Comparison of ENCODE assay signal across 22 cellular contexts in genomic region chrX:154793084-154793483, GRCh38. TPM values are rescaled to one million over a fixed set of nuclear protein-coding genes. Genes with fewer than 3 reads are reported as not detected.
DNase-seq lines count a peak whose midpoint lies in the region; ATAC-seq, FAIRE-seq and TF ChIP-seq lines count a peak whose summit lies in the region.
"Had no signal": no experiment of that assay in that cellular context is flagged by ENCODE, and none has a peak within 500 bp of the region (broad histone marks: within the 10 kb centered on the region; RNA-seq: fewer than 3 reads in every experiment).

No MANE protein-coding gene starts in this region.

- TF ChIP-seq CTCF in kidney (IDR thresholded peaks at IDR 0.05; ENCODE audit: borderline replicate concordance, extremely low read depth, insufficient read depth) = no peak

- H3K4me1 ChIP-seq in kidney (ENCODE audit: control insufficient read depth in 1 of 2, insufficient read depth in 1 of 2, low read depth in 1 of 2, low read length in 2 of 2) = peaks cover 2 to 3% of the 10 kb centered on the region in 2 donors
- H3K4me1 ChIP-seq: BE2C had no signal

- no peak overlapping the region for H3K27ac ChIP-seq in kidney (ENCODE audit: low read depth in 2 of 2, low read length in 2 of 2)
- H3K27ac ChIP-seq: PC-9, RWPE1 had no signal

- H3K27ac Mint-ChIP-seq in stimulated activated naive B cell treated with anti-CD40 and anti-IgM and Interleukin-4, amounts not matched to agents 10 μg/mL and 1 μg/mL and 100 μg/mL, for 72 hours = no peak overlapping the region
- H3K27ac Mint-ChIP-seq: T-cell had no signal

- H3K4me3 ChIP-seq in kidney (ENCODE audit: low read length in 2 of 2) = no peak overlapping the region
- H3K4me3 ChIP-seq: PC-9 had no signal

- no peak for ATAC-seq in stimulated activated naive B cell treated with anti-CD40 and anti-IgM and Interleukin-4, amounts not matched to agents 10 μg/mL and 1 μg/mL and 100 μg/mL, for 72 hours (replicated peaks)
- ATAC-seq in GM19463 (IDR thresholded peaks at IDR 0.05; ENCODE audit: unreplicated experiment) = no peak
- ATAC-seq: SK-N-SH treated with all-trans-retinoic acid at 6 μM for 48 hours, T-cell had no signal

- H3K4me1 Mint-ChIP-seq in stimulated activated naive B cell treated with anti-CD40 and anti-IgM and Interleukin-4, amounts not matched to agents 10 μg/mL and 1 μg/mL and 100 μg/mL, for 72 hours = peaks cover 3 to 13% of the 10 kb centered on the region in 2 donors

- no peaks in the 10 kb centered on the region for H3K9me3 ChIP-seq in kidney (ENCODE audit: control insufficient read depth in 1 of 2, low read length in 2 of 2)
- H3K9me3 ChIP-seq: BE2C had no signal

- intact Hi-C loops in kidney (cut with DNase I) (no loop called here), posterior cingulate gyrus (cut with DNase I) (no loop called here)

- no peaks in the 10 kb centered on the region for H3K36me3 ChIP-seq in kidney (ENCODE audit: control insufficient read depth in 1 of 2, insufficient read depth in 2 of 2, low read length in 2 of 2)
- H3K36me3 ChIP-seq: BE2C had no signal

- H3K36me3 Mint-ChIP-seq in stimulated activated naive B cell treated with anti-CD40 and anti-IgM and Interleukin-4, amounts not matched to agents 10 μg/mL and 1 μg/mL and 100 μg/mL, for 72 hours = no peaks in the 10 kb centered on the region

- FAIRE-seq in kidney (lab: Jason Lieb, UNC) = peak; percentile 15
- no peak for FAIRE-seq in GM12892 (lab: Jason Lieb, UNC)

- peak; percentile 26 for DNase-seq in COR-L47 (lab: John Stamatoyannopoulos, UW)
- DNase-seq in DMS53 treated with DMSO at 0.1 percent for 48 hours (lab: John Stamatoyannopoulos, UW; ENCODE audit: unreplicated experiment) = peak; percentile 43
- DNase-seq in NCI-H774 (lab: John Stamatoyannopoulos, UW) = peak; percentile 2
- no peak for DNase-seq in kidney
- DNase-seq in stimulated activated naive B cell treated with anti-CD40 and anti-IgM and Interleukin-4, amounts not matched to agents 10 μg/mL and 1 μg/mL and 100 μg/mL, for 72 hours = no peak
- DNase-seq in GM12892 (ENCODE audit: insufficient read length) = no peak
- DNase-seq in posterior cingulate gyrus = no peak
- DNase-seq: BE2C, Karpas-422, NCI-H1417 treated with DMSO at 0.1 percent for 48 hours, NCI-H187, NCI-H510A treated with DMSO at 0.1 percent for 48 hours, PC-9, SHP77 treated with DMSO at 0.1 percent for 48 hours, T-cell had no signal

- H3K9me3 Mint-ChIP-seq in stimulated activated naive B cell treated with anti-CD40 and anti-IgM and Interleukin-4, amounts not matched to agents 10 μg/mL and 1 μg/mL and 100 μg/mL, for 72 hours = no peaks in the 10 kb centered on the region
- H3K9me3 Mint-ChIP-seq: T-cell had no signal

- TF ChIP-seq POLR2A in GM12892 (IDR thresholded peaks at IDR 0.05; ENCODE audit: low read depth, low read length) = no peak

- no peaks in the 10 kb centered on the region for H3K27me3 Mint-ChIP-seq in stimulated activated naive B cell treated with anti-CD40 and anti-IgM and Interleukin-4, amounts not matched to agents 10 μg/mL and 1 μg/mL and 100 μg/mL, for 72 hours

- no peak overlapping the region for H3K4me3 Mint-ChIP-seq in stimulated activated naive B cell treated with anti-CD40 and anti-IgM and Interleukin-4, amounts not matched to agents 10 μg/mL and 1 μg/mL and 100 μg/mL, for 72 hours
- H3K4me3 Mint-ChIP-seq: T-cell had no signal

- no peak overlapping the region for H3K9ac ChIP-seq in kidney (ENCODE audit: low read length in 2 of 2)

RNA-seq across cellular contexts. Expression of gene MPP1, which starts 12.2 kb away (rescaled TPM):
- 47.0 TPM for total RNA-seq in kidney
- 76.4 TPM for polyA plus RNA-seq in kidney (ENCODE audit: insufficient read depth, low read depth, low replicate concordance)
- 14.9 TPM for polyA plus RNA-seq in GM12892 (2012; ENCODE audit: missing spikeins)

RNA-seq across cellular contexts. Expression of gene DKC1, which starts 30.4 kb away (rescaled TPM):
- 35.7 TPM for total RNA-seq in kidney
- 21.7 TPM for polyA plus RNA-seq in kidney (ENCODE audit: insufficient read depth, low read depth, low replicate concordance)
- 75.2 TPM for polyA plus RNA-seq in GM12892 (2012; ENCODE audit: missing spikeins)

RNA-seq across cellular contexts. Expression of gene SMIM9, which starts 41.4 kb away (rescaled TPM):
- not detected for total RNA-seq in kidney
- polyA plus RNA-seq in kidney (ENCODE audit: insufficient read depth, low read depth, low replicate concordance) = not detected
- not detected for polyA plus RNA-seq in GM12892 (2012; ENCODE audit: missing spikeins)
- total RNA-seq: A673, G401, H4, MCF 10A, PC-9, T-cell had no signal

RNA-seq across cellular contexts. Expression of gene GAB3, which starts 42.2 kb away (rescaled TPM):
- total RNA-seq in kidney = 6.4 TPM
- 0.95 TPM for polyA plus RNA-seq in kidney (ENCODE audit: insufficient read depth, low read depth, low replicate concordance)
- 1.4 TPM for polyA plus RNA-seq in GM12892 (2012; ENCODE audit: missing spikeins)
- total RNA-seq: G401 had no signal

Comparison
In these comparisons a context has a peak if more than half of its experiments do, and no peak if none do; other contexts are left out.
1. DNase-seq: peak in COR-L47 (single experiment), DMS53 treated with DMSO at 0.1 percent for 48 hours (single experiment) and NCI-H774 (single experiment); none in kidney (single experiment), stimulated activated naive B cell treated with anti-CD40 and anti-IgM and Interleukin-4, amounts not matched to agents 10 μg/mL and 1 μg/mL and 100 μg/mL, for 72 hours (single experiment), GM12892 (single experiment) and posterior cingulate gyrus (0 of 10).